1 cellular context compared by ENCODE assay signal in the genomic region with DNA sequence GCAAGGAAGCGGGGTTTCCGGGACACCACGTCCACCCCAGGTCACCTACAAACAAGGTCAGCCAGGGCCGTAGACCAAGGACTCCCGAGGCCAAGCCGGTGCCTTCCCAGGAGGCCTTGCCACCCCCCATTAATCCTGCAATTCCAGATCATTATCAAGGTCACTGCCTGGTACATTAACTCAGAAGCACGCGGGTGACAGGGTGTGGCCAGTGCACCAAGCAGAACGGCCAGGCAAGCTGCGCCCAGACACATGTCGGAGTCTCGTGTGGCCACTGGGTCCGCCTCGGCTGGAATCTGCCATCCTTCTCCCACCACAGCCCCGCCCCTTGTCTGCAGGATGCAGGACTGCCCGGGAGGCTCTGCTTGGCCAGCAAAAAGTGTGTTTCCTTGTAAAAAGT.
TF ChIP-seq lines count a peak whose summit lies in the region.

No MANE protein-coding gene starts in this region.

TF ChIP-seq in SK-N-SH treated with all-trans-retinoic acid at 6 μM for 48 hours, 23 proteins besides CTCF, POLR2A, EP300 and RAD21 (continued from another document):
- no peak for TF ChIP-seq TSHZ2 (CRISPR knock-in tag; IDR thresholded peaks at IDR 0.05)
- TF ChIP-seq SNAI2 (CRISPR knock-in tag; IDR thresholded peaks at IDR 0.05): no peak
- TF ChIP-seq ZNF8 (CRISPR knock-in tag; IDR thresholded peaks at IDR 0.05): no peak
- TF ChIP-seq ISL1 (CRISPR knock-in tag; IDR thresholded peaks at IDR 0.05): no peak
- TF ChIP-seq CSDC2 (CRISPR knock-in tag; IDR thresholded peaks at IDR 0.05): no peak
- TF ChIP-seq ZC3H10 (CRISPR knock-in tag; IDR thresholded peaks at IDR 0.05): no peak
- no peak for TF ChIP-seq BACH2 (CRISPR knock-in tag; IDR thresholded peaks at IDR 0.05; ENCODE audit: borderline replicate concordance)
- no peak for TF ChIP-seq POU6F1 (CRISPR knock-in tag; IDR thresholded peaks at IDR 0.05; ENCODE audit: borderline replicate concordance, low read depth)
- TF ChIP-seq ZFP30 (CRISPR knock-in tag; IDR thresholded peaks at IDR 0.05): no peak
- TF ChIP-seq ZFP3 (CRISPR knock-in tag; IDR thresholded peaks at IDR 0.05): no peak
